ENCODE assay signal across 8 cellular contexts in genomic region chr1:38000529-38001453, GRCh38. TPM values are rescaled to one million over a fixed set of nuclear protein-coding genes. Genes with fewer than 3 reads are reported as not detected.
DNase-seq lines count a peak whose midpoint lies in the region; ATAC-seq, FAIRE-seq and TF ChIP-seq lines count a peak whose summit lies in the region.

No MANE protein-coding gene starts in this region.

- peak overlapping the region; percentile 57 for H4K5ac ChIP-seq in H1 (ENCODE audit: insufficient read length, low read depth, low read length)

- BruUV-seq in Panc1 (replicated peaks; lab: Mats Ljungman, UMichigan) = no TSS peak

- peak in 1 of 2 experiments; percentile 23; a peak in 1 of 3 replicates for TF ChIP-seq POLR2A in H1 (IDR thresholded peaks at IDR 0.05; ENCODE audit: control extremely low read depth in 1 of 2, low read depth in 2 of 2, low read length in 2 of 2)

- no peak overlapping the region for H3K14ac ChIP-seq in H1 (ENCODE audit: insufficient read length)

- H3K79me2 ChIP-seq in H1 (ENCODE audit: control insufficient read depth in 1 of 2, insufficient read depth in 2 of 2, low read length in 2 of 2) = peaks cover 0 to 21% of the 10 kb centered on the region in 2 experiments; a peak in 3 of 4 replicates

- no peak for FAIRE-seq in H1 (lab: Jason Lieb, UNC)

- peak overlapping the region; percentile 72 for H3K18ac ChIP-seq in H1 (ENCODE audit: extremely low read depth, low read length)

- peak overlapping the region; percentile 82 for H3K4ac ChIP-seq in H1 (replicated peaks; ENCODE audit: insufficient read length, low read depth, low read length)

- peak overlapping the region; percentile 94 for H2BK5ac ChIP-seq in H1 (ENCODE audit: low read depth, low read length)

- H3K79me1 ChIP-seq in H1 (ENCODE audit: low read depth, low read length) = peaks cover 4% of the 10 kb centered on the region; the same call in 1 of the 2 replicates

- H3K23ac ChIP-seq in H1 (ENCODE audit: insufficient read length) = no peak overlapping the region

- ATAC-seq in Panc1 (no peak), HG03175 (IDR thresholded peaks at IDR 0.05; ENCODE audit: unreplicated experiment) (no peak), GM21447 (IDR thresholded peaks at IDR 0.05; ENCODE audit: unreplicated experiment) (no peak)

- in situ Hi-C loops in Panc1 (cut with HindIII; ENCODE audit: low pct_unique_long_range_greater_than_20kb, low sequenced_read_pairs) = no loop called here

- TF ChIP-seq EP300 in H1 (IDR thresholded peaks at IDR 0.05; ENCODE audit: borderline replicate concordance in 1 of 2, low read depth in 2 of 2, low read length in 2 of 2) = no peak

- H3K9me3 ChIP-seq in Panc1 (ENCODE audit: control insufficient read depth, insufficient read depth, low read depth, low read length) = no peaks in the 10 kb centered on the region
- no peaks in the 10 kb centered on the region for H3K9me3 ChIP-seq in H1 (ENCODE audit: insufficient read depth in 2 of 2, low read depth in 1 of 2, low read length in 1 of 2)
- no peaks in the 10 kb centered on the region for H3K9me3 ChIP-seq in mucosa of stomach (ENCODE audit: control insufficient read depth, low read length)

- H3K9ac ChIP-seq in H1 (replicated peaks in 1 of 4; ENCODE audit: extremely low read depth in 1 of 4, low read depth in 3 of 4, low read length in 3 of 4) (peak overlapping the region in 2 of 4 experiments; percentile 10 to 25; a peak in 1 of 7 replicates), mucosa of stomach (ENCODE audit: low read length) (peak overlapping the region; percentile 3)

- H3K4me1 ChIP-seq in Panc1 (ENCODE audit: control insufficient read depth, insufficient read depth, low read length) (peaks cover 50% of the 10 kb centered on the region), H1 (replicated peaks in 1 of 4; ENCODE audit: control insufficient read depth in 3 of 4, insufficient read depth in 4 of 4, low read length in 3 of 4) (peaks cover 11 to 46% (median 37%) of the 10 kb centered on the region in 4 experiments), mucosa of stomach (ENCODE audit: control insufficient read depth, insufficient read depth, low read length) (peaks cover 58% of the 10 kb centered on the region)

- CTCF ChIA-PET in Panc1 (lab: Charles Lee) = interaction anchor here (0.6 to 1.4 kb wide), 2 partner anchors 12 to 863 kb away, joined by 3 to 4 read pairs; partner anchors contain the start of gene UTP11
- CTCF ChIA-PET in H1 (lab: Charles Lee; ENCODE audit: partially characterized antibody) = interaction anchor here (1.0 to 14.7 kb wide), 4 partner anchors 10 to 28 kb away, joined by 3 to 211 read pairs (median 14); partner anchors contain the start of genes SF3A3 and UTP11

- POLR2A ChIA-PET in Panc1 (lab: Charles Lee) (interaction anchor here (1.2 kb wide), 1 partner anchor 10 kb away, joined by 3 read pairs; no protein-coding TSS in a partner anchor), H1 (lab: Charles Lee; ENCODE audit: partially characterized antibody) (interaction anchor here (1.0 to 5.6 kb wide), 8 partner anchors 8 to 144 kb away, joined by 3 to 31 read pairs (median 10); partner anchors contain the start of genes SF3A3 and UTP11)

- H3K27ac ChIP-seq in Panc1 (ENCODE audit: low read length) (peak overlapping the region; percentile 88), H1 (ENCODE audit: low read depth, low read length) (peak overlapping the region; percentile 37)

- peak overlapping the region in 1 of 2 experiments; percentile 6; a peak in 2 of 4 replicates for H3K4me3 ChIP-seq in Panc1 (ENCODE audit: low read depth in 2 of 2, low read length in 2 of 2)
- H3K4me3 ChIP-seq in H1 (ENCODE audit: extremely low read depth in 1 of 4, insufficient read depth in 2 of 4, low read depth in 3 of 4, low read length in 4 of 4) = peak overlapping the region in 1 of 4 experiments; percentile 3; a peak in 1 of 8 replicates
- no peak overlapping the region for H3K4me3 ChIP-seq in mucosa of stomach (ENCODE audit: low read length)

- no peaks in the 10 kb centered on the region; the same call in 1 of the 2 replicates for H3K36me3 ChIP-seq in Panc1 (ENCODE audit: control insufficient read depth, insufficient read depth, low read length)
- H3K36me3 ChIP-seq in H1 (ENCODE audit: control insufficient read depth in 2 of 4, insufficient read depth in 4 of 4, low read length in 3 of 4) = peaks cover 0 to 17% (median 5%) of the 10 kb centered on the region in 4 experiments; a peak in 5 of 8 replicates
- no peaks in the 10 kb centered on the region for H3K36me3 ChIP-seq in mucosa of stomach (ENCODE audit: control insufficient read depth, insufficient read depth, low read length)

- H3K23me2 ChIP-seq in H1 (ENCODE audit: low read depth, low read length) = peaks cover 7% of the 10 kb centered on the region

- peak overlapping the region; percentile 88; the same call in 1 of the 2 replicates for H2AK5ac ChIP-seq in H1 (ENCODE audit: low read depth, low read length)

- no peak for TF ChIP-seq CTCF in Panc1 (IDR thresholded peaks at IDR 0.05)
- TF ChIP-seq CTCF in H1 (IDR thresholded peaks at IDR 0.05; ENCODE audit: control extremely low read depth in 1 of 3, insufficient read depth in 1 of 3, low read depth in 1 of 3, low read length in 3 of 3) = no peak

- H2BK12ac ChIP-seq in H1 (ENCODE audit: low read depth, low read length) = peak overlapping the region; percentile 86

- no peak overlapping the region for H2AFZ ChIP-seq in H1 (ENCODE audit: low read length)

- peak overlapping the region; percentile 97 for H2BK15ac ChIP-seq in H1 (ENCODE audit: low read length)

- H4K91ac ChIP-seq in H1 (replicated peaks; ENCODE audit: insufficient read length, low read length) = peak overlapping the region; percentile 92

- peak overlapping the region; percentile 79 for H4K8ac ChIP-seq in H1 (ENCODE audit: extremely low read depth, insufficient read depth, low read length)

- no peaks in the 10 kb centered on the region for H3K27me3 ChIP-seq in Panc1 (ENCODE audit: control insufficient read depth, insufficient read depth, low read length)
- peaks cover 0 to 3% (median 1%) of the 10 kb centered on the region in 4 experiments; a peak in 2 of 7 replicates for H3K27me3 ChIP-seq in H1 (replicated peaks in 1 of 4; ENCODE audit: control insufficient read depth in 3 of 4, extremely low read depth in 1 of 4, insufficient read depth in 3 of 4, low read length in 3 of 4)
- H3K27me3 ChIP-seq in mucosa of stomach (ENCODE audit: control insufficient read depth, insufficient read depth, low read length) = peaks cover 16% of the 10 kb centered on the region

- DNase-seq in Ammon's horn (ENCODE audit: low spot score) (peak; percentile 9), Panc1 (ENCODE audit: low read depth, low spot score) (no peak), H1 (ENCODE audit: low read depth in 1 of 2, low spot score in 2 of 2) (peak in 1 of 2 experiments; percentile 56), head of caudate nucleus (no peak), AML-193 (lab: John Stamatoyannopoulos, UW) (no peak)

- WGBS in H1 (ENCODE audit: extremely low coverage in 1 of 2, insufficient coverage in 1 of 2, insufficient read length in 1 of 2, insufficient replicate concordance in 2 of 2, low coverage in 1 of 2, low lambda C conversion rate in 2 of 2, missing lambda C conversion rate in 1 of 2), 2 experiments = 72% methylated on average over 13 of the region's 13 CpGs; no CpG with 5 or more reads in 1 of the 2 experiments

- no peak for TF ChIP-seq RAD21 in H1 (IDR thresholded peaks at IDR 0.05 in 1 of 2, conservative IDR thresholded peaks at IDR 0.05 in 1 of 2; ENCODE audit: low read depth in 2 of 2, low read length in 2 of 2)

- peak overlapping the region; percentile 90 for H2BK20ac ChIP-seq in H1 (ENCODE audit: low read length)

- no peaks in the 10 kb centered on the region for H4K20me1 ChIP-seq in H1 (replicated peaks in 1 of 2; ENCODE audit: control insufficient read depth in 1 of 2, insufficient read depth in 2 of 2, low read length in 2 of 2)

- H3K4me2 ChIP-seq in H1 (ENCODE audit: insufficient read depth in 1 of 2, low read depth in 2 of 2, low read length in 2 of 2) = peak overlapping the region; percentile 36 to 40

- no peak overlapping the region for H3K56ac ChIP-seq in H1 (replicated peaks; ENCODE audit: insufficient read length, low read depth, low read length)

- peak overlapping the region; percentile 93 for H2BK120ac ChIP-seq in H1 (replicated peaks; ENCODE audit: low read depth, low read length)

- intact Hi-C loops in Panc1 (cut with micrococcal nuclease; ENCODE audit: unreplicated experiment) = no loop called here
- intact Hi-C loops in head of caudate nucleus (cut with DNase I) = no loop called here

RNA-seq across cellular contexts. Expression of gene FHL3, which starts 4.5 kb away (rescaled TPM):
- 23.4 TPM for total RNA-seq in Panc1 (2021; ENCODE audit: unreplicated experiment)
- 29.7 TPM for polyA plus RNA-seq in Panc1 (2012; ENCODE audit: insufficient read length)
- 35.6 and 35.8 TPM in 2 replicates for total RNA-seq in H1 (2021; fragmentation: NEBNext Ultra II Directional; extraction: Animal tissue kit (Norgen Biotek cat#: 25700))
- polyA plus RNA-seq in H1 (2011; rRNA removed) = 14.3 and 22.8 TPM in 2 replicates
- polyA plus RNA-seq in H1 (2011; cell fraction: cytosol; rRNA removed) = 12.5 TPM
- polyA plus RNA-seq in H1 (2011; cell fraction: nucleus; rRNA removed) = 20.9 TPM
- polyA plus RNA-seq in H1 (2012, experiment 1 of 2) = 21.0 to 35.7 TPM (median 34.1 TPM) in 4 replicates
- polyA plus RNA-seq in H1 (2012, experiment 2 of 2) = 51.4 TPM
- 32.0 TPM for polyA plus RNA-seq in H1 (2013, experiment 1 of 2)
- polyA plus RNA-seq in H1 (2013, experiment 2 of 2) = 33.4 TPM
- polyA minus RNA-seq in H1 (2011; rRNA and poly(A)+ RNA removed) = 9.7 and 19.7 TPM in 2 replicates
- polyA minus RNA-seq in H1 (2011; cell fraction: cytosol; rRNA and poly(A)+ RNA removed) = 13.7 TPM
- polyA minus RNA-seq in H1 (2011; cell fraction: nucleus; rRNA and poly(A)+ RNA removed) = 22.4 TPM

RNA-seq across cellular contexts. Expression of gene SF3A3, which starts 11.0 kb away (rescaled TPM):
- total RNA-seq in Panc1 (2021; ENCODE audit: unreplicated experiment) = 85.8 TPM
- polyA plus RNA-seq in Panc1 (2012; ENCODE audit: insufficient read length) = 94.1 TPM
- 137 and 145 TPM in 2 replicates for total RNA-seq in H1 (2021; fragmentation: NEBNext Ultra II Directional; extraction: Animal tissue kit (Norgen Biotek cat#: 25700))
- 25.0 and 40.5 TPM in 2 replicates for polyA plus RNA-seq in H1 (2011; rRNA removed)
- 54.6 TPM for polyA plus RNA-seq in H1 (2011; cell fraction: cytosol; rRNA removed)
- 20.8 TPM for polyA plus RNA-seq in H1 (2011; cell fraction: nucleus; rRNA removed)
- polyA plus RNA-seq in H1 (2012, experiment 1 of 2) = 97.7 to 172 TPM (median 128 TPM) in 4 replicates
- polyA plus RNA-seq in H1 (2012, experiment 2 of 2) = 12.6 TPM
- polyA plus RNA-seq in H1 (2013, experiment 1 of 2) = 74.6 TPM
- 76.3 TPM for polyA plus RNA-seq in H1 (2013, experiment 2 of 2)
- polyA minus RNA-seq in H1 (2011; rRNA and poly(A)+ RNA removed) = 45.9 and 65.0 TPM in 2 replicates
- 88.7 TPM for polyA minus RNA-seq in H1 (2011; cell fraction: cytosol; rRNA and poly(A)+ RNA removed)
- polyA minus RNA-seq in H1 (2011; cell fraction: nucleus; rRNA and poly(A)+ RNA removed) = 39.5 TPM

RNA-seq across cellular contexts. Expression of gene UTP11, which starts 11.7 kb away (rescaled TPM):
- total RNA-seq in Panc1 (2021; ENCODE audit: unreplicated experiment) = 53.8 TPM
- 28.6 TPM for polyA plus RNA-seq in Panc1 (2012; ENCODE audit: insufficient read length)
- total RNA-seq in H1 (2021; fragmentation: NEBNext Ultra II Directional; extraction: Animal tissue kit (Norgen Biotek cat#: 25700)) = 56.4 and 60.5 TPM in 2 replicates
- polyA plus RNA-seq in H1 (2011; rRNA removed) = 18.2 and 19.5 TPM in 2 replicates
- polyA plus RNA-seq in H1 (2011; cell fraction: cytosol; rRNA removed) = 28.8 TPM
- 7.3 TPM for polyA plus RNA-seq in H1 (2011; cell fraction: nucleus; rRNA removed)
- 22.7 to 38.5 TPM (median 29.0 TPM) in 4 replicates for polyA plus RNA-seq in H1 (2012, experiment 1 of 2)
- polyA plus RNA-seq in H1 (2012, experiment 2 of 2) = 11.9 TPM
- polyA plus RNA-seq in H1 (2013, experiment 1 of 2) = 54.9 TPM
- polyA plus RNA-seq in H1 (2013, experiment 2 of 2) = 52.3 TPM
- 10.0 and 10.4 TPM in 2 replicates for polyA minus RNA-seq in H1 (2011; rRNA and poly(A)+ RNA removed)
- polyA minus RNA-seq in H1 (2011; cell fraction: cytosol; rRNA and poly(A)+ RNA removed) = 18.9 TPM
- polyA minus RNA-seq in H1 (2011; cell fraction: nucleus; rRNA and poly(A)+ RNA removed) = 18.2 TPM

RNA-seq across cellular contexts. Expression of gene POU3F1, which starts 45.8 kb away (rescaled TPM):
- total RNA-seq in Panc1 (2021; ENCODE audit: unreplicated experiment) = 0.08 TPM
- not detected for polyA plus RNA-seq in Panc1 (2012; ENCODE audit: insufficient read length)
- 10.8 and 11.6 TPM in 2 replicates for total RNA-seq in H1 (2021; fragmentation: NEBNext Ultra II Directional; extraction: Animal tissue kit (Norgen Biotek cat#: 25700))
- polyA plus RNA-seq in H1 (2011; rRNA removed) = 4.2 and 7.1 TPM in 2 replicates
- 3.5 TPM for polyA plus RNA-seq in H1 (2011; cell fraction: cytosol; rRNA removed)
- polyA plus RNA-seq in H1 (2011; cell fraction: nucleus; rRNA removed) = 4.9 TPM
- 4.0 to 6.8 TPM (median 6.4 TPM) in 4 replicates for polyA plus RNA-seq in H1 (2012, experiment 1 of 2)
- 4.1 TPM for polyA plus RNA-seq in H1 (2012, experiment 2 of 2)
- polyA plus RNA-seq in H1 (2013, experiment 1 of 2) = 15.0 TPM
- 15.5 TPM for polyA plus RNA-seq in H1 (2013, experiment 2 of 2)
- 0.95 and 1.5 TPM in 2 replicates for polyA minus RNA-seq in H1 (2011; rRNA and poly(A)+ RNA removed)
- 6.5 TPM for polyA minus RNA-seq in H1 (2011; cell fraction: cytosol; rRNA and poly(A)+ RNA removed)
- 7.7 TPM for polyA minus RNA-seq in H1 (2011; cell fraction: nucleus; rRNA and poly(A)+ RNA removed)

RNA-seq across cellular contexts. Expression of gene INPP5B, which starts 53.9 kb away (rescaled TPM):
- total RNA-seq in Panc1 (2021; ENCODE audit: unreplicated experiment) = 17.7 TPM
- polyA plus RNA-seq in Panc1 (2012; ENCODE audit: insufficient read length) = 11.5 TPM
- total RNA-seq in H1 (2021; fragmentation: NEBNext Ultra II Directional; extraction: Animal tissue kit (Norgen Biotek cat#: 25700)) = 23.7 and 25.1 TPM in 2 replicates
- 13.5 and 14.0 TPM in 2 replicates for polyA plus RNA-seq in H1 (2011; rRNA removed)
- polyA plus RNA-seq in H1 (2011; cell fraction: cytosol; rRNA removed) = 15.1 TPM
- polyA plus RNA-seq in H1 (2011; cell fraction: nucleus; rRNA removed) = 17.9 TPM
- polyA plus RNA-seq in H1 (2012, experiment 1 of 2) = 14.1 to 19.8 TPM (median 17.0 TPM) in 4 replicates
- 4.7 TPM for polyA plus RNA-seq in H1 (2012, experiment 2 of 2)
- 10.7 TPM for polyA plus RNA-seq in H1 (2013, experiment 1 of 2)
- polyA plus RNA-seq in H1 (2013, experiment 2 of 2) = 9.8 TPM
- 25.9 and 27.0 TPM in 2 replicates for polyA minus RNA-seq in H1 (2011; rRNA and poly(A)+ RNA removed)
- 13.6 TPM for polyA minus RNA-seq in H1 (2011; cell fraction: cytosol; rRNA and poly(A)+ RNA removed)
- 26.5 TPM for polyA minus RNA-seq in H1 (2011; cell fraction: nucleus; rRNA and poly(A)+ RNA removed)
